In genomic region chr19:42512743-42513304, GRCh38 we compare ENCODE assay signal across 11 cellular contexts. TPM values are rescaled to one million over a fixed set of nuclear protein-coding genes. Genes with fewer than 3 reads are reported as not detected.
DNase-seq lines count a peak whose midpoint lies in the region; ATAC-seq, FAIRE-seq and TF ChIP-seq lines count a peak whose summit lies in the region.
"Had no signal": no experiment of that assay in that cellular context is flagged by ENCODE, and none has a peak within 500 bp of the region (broad histone marks: within the 10 kb centered on the region; RNA-seq: fewer than 3 reads in every experiment).

No MANE protein-coding gene starts in this region.

- H3K27ac Mint-ChIP-seq in endodermal cell (no peak overlapping the region), glutamatergic neuron (ENCODE audit: unreplicated experiment) (no peak overlapping the region)

- H3K27me3 Mint-ChIP-seq in endodermal cell (ENCODE audit: insufficient read depth) (no peaks in the 10 kb centered on the region), glutamatergic neuron (ENCODE audit: unreplicated experiment) (no peaks in the 10 kb centered on the region)

- H3K4me3 ChIP-seq in endodermal cell (ENCODE audit: low read length) (no peak overlapping the region), small intestine (ENCODE audit: low read depth in 1 of 2, low read length in 2 of 2) (no peak overlapping the region), smooth muscle cell (no peak overlapping the region)
- H3K4me3 ChIP-seq: esophagus squamous epithelium had no signal

- H3K9me3 Mint-ChIP-seq in endodermal cell (peaks cover 3% of the 10 kb centered on the region), glutamatergic neuron (ENCODE audit: unreplicated experiment) (no peaks in the 10 kb centered on the region)

- H3K36me3 Mint-ChIP-seq in endodermal cell (ENCODE audit: low read depth) (peaks cover 2% of the 10 kb centered on the region), glutamatergic neuron (ENCODE audit: unreplicated experiment) (no peaks in the 10 kb centered on the region)

- H3K4me3 Mint-ChIP-seq in endodermal cell (no peak overlapping the region), glutamatergic neuron (ENCODE audit: unreplicated experiment) (no peak overlapping the region)

- DNase-seq in activated CD4-positive, CD25-positive, alpha-beta regulatory T cell treated with anti-CD3 and anti-CD28 coated beads, Interleukin-2, amount 50 U/mL, for 72 hours = no peak
- DNase-seq in endodermal cell (peak; percentile 90), glutamatergic neuron (no peak), small intestine (no peak), smooth muscle cell (lab: John Stamatoyannopoulos, UW; ENCODE audit: unreplicated experiment) (no peak)
- DNase-seq: ACHN, esophagus squamous epithelium, NCI-H146 had no signal

- no peak overlapping the region for H3K27ac ChIP-seq in endodermal cell (ENCODE audit: low read depth, low read length)
- peak overlapping the region in 1 of 2 donors; percentile 9 for H3K27ac ChIP-seq in small intestine (ENCODE audit: low read depth in 1 of 2, low read length in 1 of 2)
- H3K27ac ChIP-seq in smooth muscle cell (ENCODE audit: low read depth) = no peak overlapping the region
- H3K27ac ChIP-seq: esophagus squamous epithelium had no signal

- H3K4me1 Mint-ChIP-seq in endodermal cell = peaks cover 36% of the 10 kb centered on the region
- no peaks in the 10 kb centered on the region for H3K4me1 Mint-ChIP-seq in glutamatergic neuron (ENCODE audit: low read depth, unreplicated experiment)

- H2AFZ ChIP-seq in smooth muscle cell (ENCODE audit: low read depth) = no peak overlapping the region

- no peaks in the 10 kb centered on the region for H3F3A ChIP-seq in smooth muscle cell (ENCODE audit: low read depth)

- H3K27me3 ChIP-seq in endodermal cell (ENCODE audit: control insufficient read depth, insufficient read depth, low read length, poor library complexity, severe bottlenecking) (no peaks in the 10 kb centered on the region), small intestine (ENCODE audit: control insufficient read depth in 2 of 2, insufficient read depth in 2 of 2, low read length in 2 of 2) (no peaks in the 10 kb centered on the region), smooth muscle cell (ENCODE audit: low read depth) (no peaks in the 10 kb centered on the region)
- H3K27me3 ChIP-seq: esophagus squamous epithelium had no signal

- TF ChIP-seq CTCF in endodermal cell (conservative IDR thresholded peaks at IDR 0.05) (no peak), glutamatergic neuron (IDR thresholded peaks at IDR 0.05; ENCODE audit: partially characterized antibody, unreplicated experiment) (no peak), smooth muscle cell (IDR thresholded peaks at IDR 0.05; ENCODE audit: borderline replicate concordance, insufficient read depth, poor library complexity, severe bottlenecking) (no peak)

- peaks cover 4% of the 10 kb centered on the region for H3K9me3 ChIP-seq in endodermal cell (ENCODE audit: control insufficient read depth, low read length)
- no peaks in the 10 kb centered on the region for H3K9me3 ChIP-seq in small intestine (ENCODE audit: control insufficient read depth, low read depth)
- no peaks in the 10 kb centered on the region for H3K9me3 ChIP-seq in smooth muscle cell (replicated peaks; ENCODE audit: low read depth)
- H3K9me3 ChIP-seq: esophagus squamous epithelium had no signal

- H3K36me3 ChIP-seq in endodermal cell (ENCODE audit: control insufficient read depth, insufficient read depth, low read length) (no peaks in the 10 kb centered on the region), small intestine (ENCODE audit: control insufficient read depth in 2 of 2, insufficient read depth in 2 of 2, low read length in 2 of 2) (peaks cover 2 to 30% of the 10 kb centered on the region in 2 donors), smooth muscle cell (ENCODE audit: low read depth) (no peaks in the 10 kb centered on the region)

- WGBS in endodermal cell (ENCODE audit: insufficient coverage in 1 of 2, insufficient read length in 1 of 2), 2 experiments = 76 to 85% methylated on average over 8 to 10 of the region's 10 CpGs
- 80 to 89% (median 83%) methylated on average over 10 of the region's 10 CpGs for WGBS in small intestine, 3 donors
- WGBS in smooth muscle cell (ENCODE audit: low lambda C conversion rate) = 84% methylated on average over 10 of the region's 10 CpGs

- peak; percentile 48 to 49 for ATAC-seq in activated CD4-positive, CD25-positive, alpha-beta regulatory T cell treated with anti-CD3 and anti-CD28 coated beads, Interleukin-2, amount 50 U/mL, for 24 hours
- ATAC-seq in GM21381 (IDR thresholded peaks at IDR 0.05; ENCODE audit: unreplicated experiment) = peak; percentile 75
- ATAC-seq in HG03378 (IDR thresholded peaks at IDR 0.05; ENCODE audit: unreplicated experiment) = peak; percentile 56

- FAIRE-seq in small intestine (lab: Jason Lieb, UNC) = no peak

- H3K9ac ChIP-seq in endodermal cell (ENCODE audit: extremely low read depth, low read length, poor library complexity, severe bottlenecking) = no peak overlapping the region
- no peak overlapping the region for H3K9ac ChIP-seq in smooth muscle cell (ENCODE audit: low read depth)

- H4K20me1 ChIP-seq in smooth muscle cell (ENCODE audit: low read depth) = no peaks in the 10 kb centered on the region

- H3K79me2 ChIP-seq in smooth muscle cell (ENCODE audit: low read depth) = no peaks in the 10 kb centered on the region

- no peak overlapping the region for H3K4me2 ChIP-seq in smooth muscle cell

- H3K4me1 ChIP-seq in endodermal cell (ENCODE audit: control insufficient read depth, insufficient read depth, low read length) = no peaks in the 10 kb centered on the region
- H3K4me1 ChIP-seq in small intestine (ENCODE audit: control insufficient read depth in 2 of 2, insufficient read depth in 1 of 2, low read depth in 1 of 2, low read length in 1 of 2) = peaks cover 0 to 2% of the 10 kb centered on the region in 2 donors
- no peaks in the 10 kb centered on the region for H3K4me1 ChIP-seq in smooth muscle cell (ENCODE audit: low read depth)
- H3K4me1 ChIP-seq: esophagus squamous epithelium had no signal

RNA-seq across cellular contexts. Expression of gene CEACAM1, which starts 15.5 kb away (rescaled TPM):
- total RNA-seq in endodermal cell (1 to 10 TPM; 1.0 to 1.5 TPM), glutamatergic neuron (ENCODE audit: unreplicated experiment) (0.44 TPM), smooth muscle cell (0.36 and 4.5 TPM in 2 replicates)
- polyA plus RNA-seq in endodermal cell (2013, experiment 1 of 2) = 0.57 TPM
- not detected for polyA plus RNA-seq in endodermal cell (2013, experiment 2 of 2)
- polyA plus RNA-seq in small intestine (10 to 100 TPM; 16.3 to 35.8 (median 30.0) TPM), smooth muscle cell (0.31 and 1.2 TPM in 2 replicates)
